ENCODE assay signal across 11 cellular contexts in the genomic region with DNA sequence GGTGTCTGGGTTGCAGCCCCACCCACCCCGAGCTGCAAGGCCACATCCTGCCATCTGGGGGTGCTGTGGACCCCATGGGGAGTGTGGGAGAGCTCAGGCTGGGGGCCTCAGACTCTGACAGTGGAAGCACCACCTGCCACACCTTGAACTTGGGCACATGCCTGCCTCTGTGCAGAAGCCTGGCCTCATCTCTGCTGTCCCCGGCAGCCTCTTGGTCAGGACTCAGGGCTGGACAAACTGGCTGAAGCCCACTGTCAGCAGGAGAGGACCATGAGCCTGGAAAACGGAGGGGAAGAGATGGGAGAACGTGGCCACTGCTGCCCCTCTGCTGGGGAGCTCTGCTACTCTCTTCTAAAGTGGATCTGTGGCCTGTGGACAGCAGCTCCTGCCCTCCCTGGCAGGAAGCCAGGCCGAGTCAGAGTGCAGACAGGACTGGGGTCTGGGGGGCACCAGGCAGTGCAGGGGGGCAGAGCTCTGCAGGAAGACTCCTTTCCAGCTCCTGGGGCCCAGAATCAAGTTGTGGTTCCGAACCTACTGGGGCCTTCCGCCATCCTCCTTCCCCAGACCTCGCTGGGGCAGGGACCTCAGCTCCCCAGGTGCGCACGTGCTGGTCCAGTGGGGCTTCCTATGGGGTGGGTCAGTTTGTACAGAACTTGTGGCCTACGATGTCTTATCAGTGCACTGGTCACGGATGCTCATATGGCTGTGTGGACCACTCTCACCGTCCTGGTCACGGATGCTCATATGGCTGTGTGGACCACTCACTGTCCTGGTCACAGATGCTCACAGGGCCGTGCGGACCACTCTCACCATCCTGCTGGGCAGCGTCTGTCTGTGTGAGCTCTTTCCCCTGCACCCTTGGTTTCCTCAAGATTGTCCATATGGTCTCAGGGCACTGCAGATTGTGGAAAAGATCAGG.
DNase-seq lines count a peak whose midpoint lies in the region; ATAC-seq and TF ChIP-seq lines count a peak whose summit lies in the region.
"Had no signal": no experiment of that assay in that cellular context is flagged by ENCODE, and none has a peak within 500 bp of the region (broad histone marks: within the 10 kb centered on the region; RNA-seq: fewer than 3 reads in every experiment).

No MANE protein-coding gene starts in this region.

- no peak overlapping the region for H3K27ac ChIP-seq in right lobe of liver
- H3K27ac ChIP-seq: lower lobe of right lung had no signal

- peak; percentile 8 for TF ChIP-seq CTCF in AG09319 (IDR thresholded peaks at IDR 0.05; ENCODE audit: low read depth, low read length)
- TF ChIP-seq CTCF in GM06990 (IDR thresholded peaks at IDR 0.05; ENCODE audit: insufficient read depth, low read length, poor library complexity, severe bottlenecking) = peak; percentile 32
- TF ChIP-seq CTCF in right lobe of liver (IDR thresholded peaks at IDR 0.05) = no peak

- no peak overlapping the region for H3K4me3 ChIP-seq in GM06990 (replicated peaks; ENCODE audit: low read depth, low read length)
- no peak overlapping the region for H3K4me3 ChIP-seq in right lobe of liver
- H3K4me3 ChIP-seq: lower lobe of right lung had no signal

- in situ Hi-C loops in SK-MEL-5 (cut with HindIII; ENCODE audit: low pct_unique_long_range_greater_than_20kb, low sequenced_read_pairs) = no loop called here

- no peaks in the 10 kb centered on the region for H3K4me1 ChIP-seq in right lobe of liver
- H3K4me1 ChIP-seq: lower lobe of right lung had no signal

- no peak for DNase-seq in AG09319 (ENCODE audit: extremely low read depth, low read depth)
- no peak for DNase-seq in GM06990 (ENCODE audit: extremely low read depth, insufficient read length)
- peak; percentile 4 for DNase-seq in SK-MEL-5 (ENCODE audit: low read depth, low spot score)
- peak in 2 of 3 donors; percentile 39 to 42 for DNase-seq in right lobe of liver
- DNase-seq in globus pallidus (ENCODE audit: low spot score) = no peak
- no peak for DNase-seq in NCI-H2029 (lab: John Stamatoyannopoulos, UW)
- no peak for DNase-seq in activated CD4-positive, alpha-beta T cell treated with anti-CD3 and anti-CD28 coated beads, Interleukin-2, amount 50 U/mL, for 48 hours
- DNase-seq in NCI-H1048 (lab: John Stamatoyannopoulos, UW) = no peak
- DNase-seq: lower lobe of right lung, NCI-H187, T-helper 9 cell had no signal

- 88% methylated on average over 3 of the region's 17 CpGs for WGBS in right lobe of liver (ENCODE audit: insufficient coverage, low coverage, low lambda C conversion rate, missing lambda C conversion rate)

- peak in 2 of 4 donors; percentile 10 to 20 for ATAC-seq in right lobe of liver

- no peaks in the 10 kb centered on the region for H3K27me3 ChIP-seq in GM06990 (replicated peaks; ENCODE audit: control insufficient read depth, insufficient read depth, low read length)
- no peaks in the 10 kb centered on the region for H3K27me3 ChIP-seq in right lobe of liver

- H3K9me3 ChIP-seq in right lobe of liver = no peaks in the 10 kb centered on the region
- H3K9me3 ChIP-seq: lower lobe of right lung had no signal

- TF ChIP-seq POLR2A in right lobe of liver (IDR thresholded peaks at IDR 0.05) = no peak

- H3K36me3 ChIP-seq in GM06990 (ENCODE audit: control insufficient read depth, insufficient read depth, low read length) (no peaks in the 10 kb centered on the region), right lobe of liver (no peaks in the 10 kb centered on the region)
- H3K36me3 ChIP-seq: lower lobe of right lung had no signal

- intact Hi-C loops in right lobe of liver (cut with DNase I) = no loop called here

Comparison
In these comparisons a context has a peak if more than half of its experiments do, and no peak if none do; other contexts are left out.
1. DNase-seq: peak in SK-MEL-5 (single experiment) and right lobe of liver (2 of 3); none in AG09319 (single experiment), GM06990 (single experiment), globus pallidus (single experiment), NCI-H2029 (single experiment), activated CD4-positive, alpha-beta T cell treated with anti-CD3 and anti-CD28 coated beads, Interleukin-2, amount 50 U/mL, for 48 hours (0 of 2) and NCI-H1048 (single experiment).
2. CTCF ChIP-seq: peak in AG09319 (single experiment) and GM06990 (single experiment); none in right lobe of liver (0 of 4).